In genomic region chr20:19932170-19932667, GRCh38 we compare ENCODE assay signal across 11 cellular contexts.
DNase-seq lines count a peak whose midpoint lies in the region; ATAC-seq and TF ChIP-seq lines count a peak whose summit lies in the region.
"Had no signal": no experiment of that assay in that cellular context is flagged by ENCODE, and none has a peak within 500 bp of the region (broad histone marks: within the 10 kb centered on the region; RNA-seq: fewer than 3 reads in every experiment).

No MANE protein-coding gene starts in this region.

- peak overlapping the region; percentile 45 for H3K18ac ChIP-seq in trophoblast cell (ENCODE audit: low read length)

- no peak overlapping the region for H4K91ac ChIP-seq in trophoblast cell (ENCODE audit: low read depth, low read length)

- H3K9me3 ChIP-seq in ascending aorta (no peaks in the 10 kb centered on the region), heart left ventricle (no peaks in the 10 kb centered on the region), trophoblast cell (ENCODE audit: insufficient read depth, low read depth, low read length) (no peaks in the 10 kb centered on the region)

- H3K4me1 ChIP-seq in ascending aorta (peaks cover 0 to 3% of the 10 kb centered on the region in 2 donors), heart left ventricle (peaks cover 11 to 98% (median 69%) of the 10 kb centered on the region in 12 donors), trophoblast cell (ENCODE audit: control insufficient read depth in 1 of 2, insufficient read depth in 2 of 2, low read length in 2 of 2) (peaks cover 20 to 21% of the 10 kb centered on the region in 2 experiments)

- WGBS in heart left ventricle, 4 donors = 2 to 10% (median 3%) methylated on average over 9 of the region's 9 CpGs
- no CpG with 5 or more reads among the region's 9 CpGs for WGBS in trophoblast cell (ENCODE audit: extremely low coverage, insufficient coverage, insufficient read length)

- CTCF ChIA-PET in BJ (lab: Yijun Ruan, JAX) = interaction anchor here (1.2 kb wide), 1 partner anchor 14 kb away, joined by 4 read pairs; no protein-coding TSS in a partner anchor

- H3K79me1 ChIP-seq in trophoblast cell (ENCODE audit: low read length) = peaks cover 21% of the 10 kb centered on the region

- H3K4ac ChIP-seq in trophoblast cell (ENCODE audit: low read depth, low read length) = no peak overlapping the region

- H4K8ac ChIP-seq in trophoblast cell (ENCODE audit: low read depth, low read length) = no peak overlapping the region

- H3K79me2 ChIP-seq in trophoblast cell (ENCODE audit: control insufficient read depth, insufficient read depth, low read length, poor library complexity) = no peaks in the 10 kb centered on the region

- H3K9ac ChIP-seq in trophoblast cell (ENCODE audit: low read length) = no peak overlapping the region

- no peak overlapping the region for H2BK5ac ChIP-seq in trophoblast cell (ENCODE audit: low read depth, low read length, poor library complexity)

- peak overlapping the region; percentile 52 for H3K14ac ChIP-seq in trophoblast cell (ENCODE audit: low read length)

- H3K27ac ChIP-seq in ascending aorta = peak overlapping the region; percentile 51 to 57
- peak overlapping the region; percentile 39 to 85 (median 76) for H3K27ac ChIP-seq in heart left ventricle
- H3K27ac ChIP-seq in trophoblast cell (ENCODE audit: low read depth, low read length) = no peak overlapping the region

- TF ChIP-seq POLR2A in heart left ventricle (IDR thresholded peaks at IDR 0.05) = no peak

- H3K27me3 ChIP-seq in BJ (ENCODE audit: control insufficient read depth, insufficient read depth, low read length) (no peaks in the 10 kb centered on the region), ascending aorta (no peaks in the 10 kb centered on the region), heart left ventricle (no peaks in the 10 kb centered on the region), trophoblast cell (ENCODE audit: insufficient read depth, low read length) (no peaks in the 10 kb centered on the region)

- H3K23ac ChIP-seq in trophoblast cell (ENCODE audit: low read length) = no peak overlapping the region

- no peak overlapping the region for H2BK120ac ChIP-seq in trophoblast cell (ENCODE audit: insufficient read depth, low read length, poor library complexity)

- TF ChIP-seq CTCF in BJ (IDR thresholded peaks at IDR 0.05; ENCODE audit: insufficient read depth, low read depth, low read length) (no peak), ascending aorta (IDR thresholded peaks at IDR 0.05) (no peak), heart left ventricle (IDR thresholded peaks at IDR 0.05) (peak in 2 of 12 donors; percentile 8 to 11)

- H3K4me2 ChIP-seq in trophoblast cell (ENCODE audit: low read length) = no peak overlapping the region

- DNase-seq in BJ (ENCODE audit: low read depth) (peak; percentile 83), ascending aorta (ENCODE audit: low spot score in 2 of 2) (no peak), heart left ventricle (peak in 4 of 5 donors; percentile 61 to 75 (median 72)), trophoblast cell (peak in 1 of 2 donors; percentile 39), NCI-H524 treated with DMSO at 0.1 percent for 48 hours (lab: John Stamatoyannopoulos, UW) (no peak)
- no peak for DNase-seq in activated CD4-positive, alpha-beta T cell treated with anti-CD3 and anti-CD28 coated beads, Interleukin-2, amount 50 U/mL, for 1 hour
- DNase-seq: activated CD4-positive, alpha-beta T cell treated with anti-CD3 and anti-CD28 coated beads, Interleukin-2, amount 50 U/mL, for 48 hours; hippocampal formation had no signal

- no peak overlapping the region for H4K12ac ChIP-seq in trophoblast cell (ENCODE audit: low read depth, low read length)

- no peak overlapping the region for H2AFZ ChIP-seq in trophoblast cell (ENCODE audit: insufficient read depth, low read length, poor library complexity)

- intact Hi-C loops in ascending aorta (cut with DNase I) = no loop called here
- intact Hi-C loops in heart left ventricle (cut with DNase I) = loop anchor here in 1 of 10 donors (5.0 kb wide), 1 partner anchor 45 kb away; no protein-coding TSS in a partner anchor

- H3K36me3 ChIP-seq in BJ (ENCODE audit: control insufficient read depth, insufficient read depth, low read length) = peaks cover 2% of the 10 kb centered on the region
- H3K36me3 ChIP-seq in ascending aorta = peaks cover 6 to 17% of the 10 kb centered on the region in 2 donors
- peaks cover 0 to 22% (median 0%) of the 10 kb centered on the region in 9 donors for H3K36me3 ChIP-seq in heart left ventricle
- H3K36me3 ChIP-seq in trophoblast cell (ENCODE audit: control insufficient read depth in 1 of 2, insufficient read depth in 2 of 2, low read length in 2 of 2) = peaks cover 0 to 2% of the 10 kb centered on the region in 2 experiments

- ATAC-seq in heart left ventricle (peak in 3 of 4 donors; percentile 61 to 74 (median 64)), GM21381 (IDR thresholded peaks at IDR 0.05; ENCODE audit: unreplicated experiment) (no peak), GM18520 (IDR thresholded peaks at IDR 0.05; ENCODE audit: unreplicated experiment) (no peak)
- ATAC-seq: Panc1 had no signal

- H3K4me3 ChIP-seq in BJ (ENCODE audit: low read depth, low read length) = no peak overlapping the region
- H3K4me3 ChIP-seq in ascending aorta = no peak overlapping the region
- H3K4me3 ChIP-seq in heart left ventricle = no peak overlapping the region
- no peak overlapping the region for H3K4me3 ChIP-seq in trophoblast cell (ENCODE audit: low read depth, low read length)

- POLR2A ChIA-PET in BJ (lab: Charles Lee) = interaction anchor here (0.6 to 0.7 kb wide), 3 partner anchors 42 to 1392 kb away, joined by 3 to 4 read pairs (median 3); no protein-coding TSS in a partner anchor

- H2BK12ac ChIP-seq in trophoblast cell (ENCODE audit: low read length) = peak overlapping the region; percentile 63

- no peak overlapping the region for H2AK5ac ChIP-seq in trophoblast cell (ENCODE audit: low read length)

Comparison
In these comparisons a context has a peak if more than half of its experiments do, and no peak if none do; other contexts are left out.
1. DNase-seq: peak in BJ (single experiment) and heart left ventricle (4 of 5); none in ascending aorta (0 of 2), NCI-H524 treated with DMSO at 0.1 percent for 48 hours (single experiment) and activated CD4-positive, alpha-beta T cell treated with anti-CD3 and anti-CD28 coated beads, Interleukin-2, amount 50 U/mL, for 1 hour (single experiment).
2. ATAC-seq: peak in heart left ventricle (3 of 4); none in GM21381 (single experiment) and GM18520 (single experiment).